ENCODE assay signal across 10 cellular contexts in genomic region chr17:39251997-39252396, GRCh38. TPM values are rescaled to one million over a fixed set of nuclear protein-coding genes. Genes with fewer than 3 reads are reported as not detected.
"Had no signal": no experiment of that assay in that cellular context is flagged by ENCODE, and none has a peak within 500 bp of the region (broad histone marks: within the 10 kb centered on the region; RNA-seq: fewer than 3 reads in every experiment).

No MANE protein-coding gene starts in this region.

- DNase-seq: H9, HCEC 1CT, HFFc6 had no signal

- H3K27ac ChIP-seq: HL-60 had no signal

- H3K4me3 ChIP-seq: GM23338 had no signal

- H3K4me2 ChIP-seq: GM23338 had no signal

- ATAC-seq: HepG2 had no signal

- FAIRE-seq: H1, H54, HepG2 had no signal

RNA-seq across cellular contexts. Expression of gene STAC2, which starts 26.3 kb away (rescaled TPM):
- total RNA-seq: HepG2, HFFc6, HT1080 had no signal
- polyA plus RNA-seq: HepG2, IgD-negative memory B cell had no signal
